Comparison of ENCODE assay signal across 23 cellular contexts in the genomic region with DNA sequence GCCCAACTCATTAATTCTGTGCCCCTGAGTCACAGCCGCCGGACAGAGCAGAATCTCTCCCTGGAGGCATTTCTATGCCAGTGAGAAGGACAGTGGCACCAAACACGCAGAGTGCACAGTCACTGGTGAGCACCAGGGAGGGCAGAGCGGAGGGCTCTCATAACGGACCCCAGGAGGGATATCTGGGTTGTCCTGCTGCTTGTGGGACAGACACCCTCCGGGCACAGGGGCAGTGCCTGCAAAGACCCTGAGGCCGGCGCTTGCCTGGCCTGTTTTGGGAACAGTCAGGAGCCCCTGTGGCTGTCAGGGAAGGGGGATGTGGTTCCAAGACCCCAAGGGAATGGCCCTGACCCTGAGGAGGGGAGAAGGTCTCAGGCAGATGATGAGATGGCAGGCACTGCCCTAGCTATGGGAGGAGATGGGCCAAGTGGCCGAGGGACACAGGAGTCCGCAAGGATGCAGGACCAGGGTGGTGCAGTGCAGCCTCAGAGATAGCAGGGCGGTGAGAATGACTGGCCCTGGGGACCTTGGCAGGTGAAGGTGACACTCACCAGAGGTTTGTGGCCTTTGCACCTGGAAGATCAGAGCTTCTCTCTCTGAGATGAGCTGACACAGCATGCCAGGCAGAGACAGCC.
A peak's percentile ranks its signal among the peaks of the same experiment; 100 is the strongest.
DNase-seq lines count a peak whose midpoint lies in the region; ATAC-seq, FAIRE-seq and TF ChIP-seq lines count a peak whose summit lies in the region.
"Had no signal": no experiment of that assay in that cellular context is flagged by ENCODE, and none has a peak within 500 bp of the region (broad histone marks: within the 10 kb centered on the region; RNA-seq: fewer than 3 reads in every experiment).

No MANE protein-coding gene starts in this region.

- CTCF ChIA-PET in HepG2 (lab: Yijun Ruan, JAX; ENCODE audit: low intra/inter-chr PET ratio, low total read pairs), result no interaction called here

- in situ Hi-C loops in HepG2 (cut with HindIII; ENCODE audit: extremely low pct_ligation_motif_present, low pct_unique_long_range_greater_than_20kb), result no loop called here

- TF ChIP-seq CTCF in HepG2 (CRISPR knock-in tag; IDR thresholded peaks at IDR 0.05), result no peak

- H3K4me1 ChIP-seq in HepG2 (ENCODE audit: insufficient read depth, low read length), result no peaks in the 10 kb centered on the region
- H3K4me1 ChIP-seq: Caco-2 had no signal

- DNase-seq in Right ventricle myocardium inferior (ENCODE audit: missing footprints) (peak; percentile 56), cardiac septum (ENCODE audit: low spot score) (no peak), kidney tubule cell (ENCODE audit: low spot score) (peak; percentile 19), sciatic nerve (ENCODE audit: low spot score) (no peak), HepG2 (ENCODE audit: low spot score) (no peak), left colon (no peak)
- DNase-seq: CD4-positive, CD25-positive, alpha-beta regulatory T cell; DMS 273 treated with DMSO at 0.1 percent for 48 hours; DMS79; EL; GDM1; HCEC 1CT had no signal

- no peaks in the 10 kb centered on the region for H3K36me3 ChIP-seq in HepG2 (replicated peaks in 1 of 2; ENCODE audit: control insufficient read depth in 1 of 2, insufficient read depth in 2 of 2, low read length in 2 of 2)
- H3K36me3 ChIP-seq: BLaER1 had no signal

- H3K4me2 ChIP-seq in HepG2 (ENCODE audit: low read depth, low read length), result no peak overlapping the region
- H3K4me2 ChIP-seq: BLaER1 had no signal

- no peak for FAIRE-seq in HepG2 (lab: Jason Lieb, UNC)
- FAIRE-seq: A204.1, GM12878, GM19239, H1 had no signal

- TF ChIP-seq RAD21 in HepG2 (CRISPR knock-in tag; IDR thresholded peaks at IDR 0.05), result no peak

- no peak for TF ChIP-seq POLR2A in HepG2 (IDR thresholded peaks at IDR 0.05; ENCODE audit: insufficient read depth in 1 of 2, low read depth in 2 of 2, low read length in 2 of 2)

- no peak overlapping the region for H3K9ac ChIP-seq in HepG2 (ENCODE audit: insufficient read depth, low read depth, low read length)
- H3K9ac ChIP-seq: BLaER1 had no signal

- H2AFZ ChIP-seq in HepG2 (ENCODE audit: low read length), result no peak overlapping the region

- H3K4me3 ChIP-seq in HepG2 (replicated peaks in 1 of 3; ENCODE audit: insufficient read depth in 1 of 3, low read depth in 2 of 3, low read length in 3 of 3), result no peak overlapping the region
- H3K4me3 ChIP-seq: BLaER1, GM12878 had no signal

- WGBS in HepG2 (ENCODE audit: low lambda C conversion rate), result 65% methylated on average over 4 of the region's 11 CpGs

- TF ChIP-seq EP300 in HepG2 (IDR thresholded peaks at IDR 0.05; ENCODE audit: low read depth in 2 of 2, low read length in 2 of 2), result no peak
- no peak for TF ChIP-seq EP300 in HepG2 (CRISPR knock-in tag; IDR thresholded peaks at IDR 0.05; ENCODE audit: borderline replicate concordance)

- H4K20me1 ChIP-seq in HepG2 (ENCODE audit: insufficient read depth, low read length), result no peaks in the 10 kb centered on the region
- H4K20me1 ChIP-seq: BLaER1 had no signal

- intact Hi-C loops in Right ventricle myocardium inferior (cut with DNase I), result no loop called here
- intact Hi-C loops in cardiac septum (cut with DNase I), result no loop called here
- intact Hi-C loops in sciatic nerve (cut with DNase I), result no loop called here
- intact Hi-C loops in HepG2 (cut with micrococcal nuclease; ENCODE audit: unreplicated experiment), result loop anchor here (5.0 kb wide), 1 partner anchor 339 kb away; no protein-coding TSS in a partner anchor
- intact Hi-C loops in left colon (cut with DNase I, micrococcal nuclease), result no loop called here

- no peaks in the 10 kb centered on the region for H3K79me2 ChIP-seq in HepG2 (ENCODE audit: insufficient read depth, low read length)

- H3K27me3 ChIP-seq in HepG2 (ENCODE audit: control insufficient read depth in 1 of 2, insufficient read depth in 2 of 2, low read length in 2 of 2), result peaks cover 3 to 25% of the 10 kb centered on the region in 2 experiments; a peak in 4 of 5 replicates
- H3K27me3 ChIP-seq: BLaER1 had no signal

- H3K9me3 ChIP-seq in HepG2 (ENCODE audit: low read length), result no peaks in the 10 kb centered on the region
- H3K9me3 ChIP-seq: BLaER1, Caco-2 had no signal

- ATAC-seq in Right ventricle myocardium inferior (peak; percentile 20), sciatic nerve (peak; percentile 38), HG02588 (IDR thresholded peaks at IDR 0.05; ENCODE audit: unreplicated experiment) (no peak), HepG2 (no peak), GM21825 (IDR thresholded peaks at IDR 0.05; ENCODE audit: unreplicated experiment) (no peak), left colon (no peak)
- ATAC-seq: CD8-positive, alpha-beta T cell; GM12878 had no signal

- no peak overlapping the region for H3K27ac ChIP-seq in HepG2 (ENCODE audit: extremely low read length, insufficient read depth, low read length)
- H3K27ac ChIP-seq: 22Rv1, BLaER1, C4-2B had no signal

- POLR2A ChIA-PET in HepG2 (lab: Yijun Ruan, JAX), result no interaction called here

- BruUV-seq in HepG2 (replicated peaks; lab: Mats Ljungman, UMichigan), result no TSS peak

TF ChIP-seq in HepG2, 621 proteins besides CTCF, POLR2A, EP300 and RAD21 (continues in another document):
- no peak for TF ChIP-seq DNMT1 (CRISPR knock-in tag; IDR thresholded peaks at IDR 0.05)
- TF ChIP-seq ZC3H4 (CRISPR knock-in tag; IDR thresholded peaks at IDR 0.05; ENCODE audit: borderline replicate concordance), result no peak
- no peak for TF ChIP-seq REL (CRISPR knock-in tag; conservative IDR thresholded peaks at IDR 0.05)
- no peak for TF ChIP-seq SIX1 (CRISPR knock-in tag; IDR thresholded peaks at IDR 0.05; ENCODE audit: borderline replicate concordance)
- no peak for TF ChIP-seq IRF9 (CRISPR knock-in tag; IDR thresholded peaks at IDR 0.05; ENCODE audit: borderline replicate concordance)
- TF ChIP-seq ZFP1 (CRISPR knock-in tag; IDR thresholded peaks at IDR 0.05), result no peak
- no peak for TF ChIP-seq ARHGAP35 (CRISPR knock-in tag; IDR thresholded peaks at IDR 0.05; ENCODE audit: borderline replicate concordance)
- no peak for TF ChIP-seq RERE (CRISPR knock-in tag; IDR thresholded peaks at IDR 0.05; ENCODE audit: low read depth)
- TF ChIP-seq SP5 (CRISPR knock-in tag; IDR thresholded peaks at IDR 0.05; ENCODE audit: borderline replicate concordance, low read depth), result no peak
- TF ChIP-seq, protein P1, sequence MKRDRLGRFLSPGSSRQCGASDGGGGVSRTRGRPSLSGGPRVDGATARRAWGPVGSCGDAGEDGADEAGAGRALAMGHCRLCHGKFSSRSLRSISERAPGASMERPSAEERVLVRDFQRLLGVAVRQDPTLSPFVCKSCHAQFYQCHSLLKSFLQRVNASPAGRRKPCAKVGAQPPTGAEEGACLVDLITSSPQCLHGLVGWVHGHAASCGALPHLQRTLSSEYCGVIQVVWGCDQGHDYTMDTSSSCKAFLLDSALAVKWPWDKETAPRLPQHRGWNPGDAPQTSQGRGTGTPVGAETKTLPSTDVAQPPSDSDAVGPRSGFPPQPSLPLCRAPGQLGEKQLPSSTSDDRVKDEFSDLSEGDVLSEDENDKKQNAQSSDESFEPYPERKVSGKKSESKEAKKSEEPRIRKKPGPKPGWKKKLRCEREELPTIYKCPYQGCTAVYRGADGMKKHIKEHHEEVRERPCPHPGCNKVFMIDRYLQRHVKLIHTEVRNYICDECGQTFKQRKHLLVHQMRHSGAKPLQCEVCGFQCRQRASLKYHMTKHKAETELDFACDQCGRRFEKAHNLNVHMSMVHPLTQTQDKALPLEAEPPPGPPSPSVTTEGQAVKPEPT (CRISPR knock-in tag; IDR thresholded peaks at IDR 0.05; ENCODE audit: low read depth), result no peak
- TF ChIP-seq TRIM24 (CRISPR knock-in tag; IDR thresholded peaks at IDR 0.05), result no peak
- no peak for TF ChIP-seq ZNF337 (CRISPR knock-in tag; IDR thresholded peaks at IDR 0.05; ENCODE audit: borderline replicate concordance, low read depth)

Comparison
In these comparisons a context has a peak if more than half of its experiments do, and no peak if none do; other contexts are left out.
1. DNase-seq: peak in Right ventricle myocardium inferior (single experiment) and kidney tubule cell (single experiment); none in cardiac septum (single experiment), sciatic nerve (single experiment), HepG2 (single experiment) and left colon (0 of 2).
2. ATAC-seq: peak in Right ventricle myocardium inferior (single experiment) and sciatic nerve (single experiment); none in HG02588 (single experiment), HepG2 (single experiment), GM21825 (single experiment) and left colon (single experiment).